8 cellular contexts compared by ENCODE assay signal in the genomic region with DNA sequence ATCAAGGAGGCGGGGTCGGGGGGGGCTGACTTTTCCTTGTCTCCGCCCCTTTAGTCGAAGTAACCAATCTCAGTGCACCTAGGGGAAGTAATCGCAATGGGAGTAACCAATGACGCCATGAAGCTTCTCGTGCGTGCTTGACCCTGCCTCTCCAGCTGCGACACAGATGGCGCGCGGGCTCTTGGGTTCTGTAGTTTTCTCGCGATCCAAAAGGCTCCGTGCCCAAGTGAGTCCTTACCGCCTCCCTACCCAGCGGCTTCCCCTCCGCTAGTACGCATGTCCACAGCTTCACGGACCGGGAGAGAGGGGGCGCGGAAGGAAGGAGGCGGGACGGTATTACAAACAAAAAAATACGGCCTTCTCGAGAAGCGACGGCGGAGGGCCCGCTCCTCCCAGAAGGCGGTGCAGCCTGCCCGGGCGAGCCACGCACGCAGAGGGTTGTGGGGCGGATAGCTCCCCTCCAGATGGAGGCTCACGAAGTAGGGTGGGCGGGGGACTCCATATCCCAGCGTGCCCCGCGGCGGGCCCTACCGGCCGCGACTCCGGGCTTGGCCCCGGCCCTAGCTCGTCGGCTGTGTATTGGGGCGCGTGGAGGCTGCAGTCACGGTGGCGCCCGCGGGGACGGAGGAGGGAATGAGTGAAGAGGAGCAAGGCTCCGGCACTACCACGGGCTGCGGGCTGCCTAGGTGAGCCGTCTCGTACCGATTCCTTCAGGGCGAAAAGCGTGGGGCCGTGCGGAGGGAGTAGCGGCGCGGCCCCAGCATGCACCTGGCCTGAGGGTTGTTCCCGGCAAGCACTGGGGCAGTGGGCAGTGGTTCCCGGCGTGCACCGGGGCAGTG. TPM values are rescaled to one million over a fixed set of nuclear protein-coding genes. Genes with fewer than 3 reads are reported as not detected.
DNase-seq lines count a peak whose midpoint lies in the region; ATAC-seq and TF ChIP-seq lines count a peak whose summit lies in the region.

A gene with protein sequence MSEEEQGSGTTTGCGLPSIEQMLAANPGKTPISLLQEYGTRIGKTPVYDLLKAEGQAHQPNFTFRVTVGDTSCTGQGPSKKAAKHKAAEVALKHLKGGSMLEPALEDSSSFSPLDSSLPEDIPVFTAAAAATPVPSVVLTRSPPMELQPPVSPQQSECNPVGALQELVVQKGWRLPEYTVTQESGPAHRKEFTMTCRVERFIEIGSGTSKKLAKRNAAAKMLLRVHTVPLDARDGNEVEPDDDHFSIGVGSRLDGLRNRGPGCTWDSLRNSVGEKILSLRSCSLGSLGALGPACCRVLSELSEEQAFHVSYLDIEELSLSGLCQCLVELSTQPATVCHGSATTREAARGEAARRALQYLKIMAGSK (plus strand): TSS at position 508 of the 839 bp plus-strand sequence. CDS start 126 bp downstream, at position 634.

- peak within 1 kb of the TSS; percentile 79 for H3K4me3 Mint-ChIP-seq in GM23338
- peak within 1 kb of the TSS; percentile 91 to 97 (median 96) for H3K4me3 Mint-ChIP-seq in naive B cell
- H3K4me3 Mint-ChIP-seq in stimulated activated memory B cell treated with anti-CD40 and anti-IgM and Interleukin-4, amounts not matched to agents 10 μg/mL and 1 μg/mL and 100 μg/mL, for 72 hours = peak within 1 kb of the TSS; percentile 87

- H3K27ac ChIP-seq in DOHH2 (ENCODE audit: low read depth, low read length) = peak within 1 kb of the TSS; percentile 82
- peak within 1 kb of the TSS; percentile 86 for H3K27ac ChIP-seq in GM23338 (ENCODE audit: low read depth)

- H3K27me3 Mint-ChIP-seq in GM23338 (ENCODE audit: insufficient read depth, low read depth, poor library complexity) (peaks cover 22% of the 10 kb centered on the region), naive B cell (no peaks in the 10 kb centered on the region)
- no peaks in the 10 kb centered on the region for H3K27me3 Mint-ChIP-seq in stimulated activated memory B cell treated with anti-CD40 and anti-IgM and Interleukin-4, amounts not matched to agents 10 μg/mL and 1 μg/mL and 100 μg/mL, for 72 hours

- H3K27ac Mint-ChIP-seq in GM23338 (peak within 1 kb of the TSS; percentile 97), naive B cell (peak within 1 kb of the TSS; percentile 94 to 100 (median 99))
- H3K27ac Mint-ChIP-seq in stimulated activated memory B cell treated with anti-CD40 and anti-IgM and Interleukin-4, amounts not matched to agents 10 μg/mL and 1 μg/mL and 100 μg/mL, for 72 hours = peak within 1 kb of the TSS; percentile 98

- H3K36me3 ChIP-seq in DOHH2 (ENCODE audit: control insufficient read depth, low read length) (peaks cover 18% of the 10 kb centered on the region; the same call in 1 of the 2 replicates), GM23338 (ENCODE audit: insufficient read depth) (no peaks in the 10 kb centered on the region; the same call in 1 of the 2 replicates)

- peaks cover 42% of the 10 kb centered on the region for H3K4me1 Mint-ChIP-seq in GM23338
- H3K4me1 Mint-ChIP-seq in naive B cell = peaks cover 34 to 40% (median 39%) of the 10 kb centered on the region in 3 donors
- H3K4me1 Mint-ChIP-seq in stimulated activated memory B cell treated with anti-CD40 and anti-IgM and Interleukin-4, amounts not matched to agents 10 μg/mL and 1 μg/mL and 100 μg/mL, for 72 hours = peaks cover 42% of the 10 kb centered on the region

- H3K9me3 Mint-ChIP-seq in GM23338 = peaks cover 3% of the 10 kb centered on the region
- H3K9me3 Mint-ChIP-seq in naive B cell = no peaks in the 10 kb centered on the region
- H3K9me3 Mint-ChIP-seq in stimulated activated memory B cell treated with anti-CD40 and anti-IgM and Interleukin-4, amounts not matched to agents 10 μg/mL and 1 μg/mL and 100 μg/mL, for 72 hours = no peaks in the 10 kb centered on the region

- H3K4me2 ChIP-seq in DOHH2 (ENCODE audit: low read length) = peak within 1 kb of the TSS; percentile 96
- peak within 1 kb of the TSS; percentile 84 for H3K4me2 ChIP-seq in GM23338

- H3K27me3 ChIP-seq in DOHH2 (ENCODE audit: control insufficient read depth, low read length) (no peaks in the 10 kb centered on the region), GM23338 (ENCODE audit: insufficient read depth) (no peaks in the 10 kb centered on the region)

- H4K20me1 ChIP-seq in DOHH2 (ENCODE audit: control insufficient read depth, insufficient read depth, low read depth, low read length) = no peaks in the 10 kb centered on the region
- H4K20me1 ChIP-seq in GM23338 (replicated peaks; ENCODE audit: insufficient read depth) = no peaks in the 10 kb centered on the region

- peak; percentile 71 for ATAC-seq in GM23338
- ATAC-seq in naive B cell (ENCODE audit: low read depth in 2 of 2) = peak; percentile 80 to 81
- ATAC-seq in stimulated activated memory B cell treated with anti-CD40 and anti-IgM and Interleukin-4, amounts not matched to agents 10 μg/mL and 1 μg/mL and 100 μg/mL, for 72 hours = peak; percentile 93

- H3K79me2 ChIP-seq in DOHH2 (ENCODE audit: control insufficient read depth, low read length) = peaks cover 32% of the 10 kb centered on the region
- peaks cover 29% of the 10 kb centered on the region for H3K79me2 ChIP-seq in GM23338 (replicated peaks; ENCODE audit: insufficient read depth)

- H3K4me3 ChIP-seq in DOHH2 (ENCODE audit: low read length) = peak within 1 kb of the TSS; percentile 93
- H3K4me3 ChIP-seq in GM23338 = peak within 1 kb of the TSS; percentile 68

- H3K4me1 ChIP-seq in DOHH2 (ENCODE audit: control insufficient read depth, low read length) (peaks cover 48% of the 10 kb centered on the region), GM23338 (ENCODE audit: insufficient read depth) (peaks cover 25% of the 10 kb centered on the region)

- H3K36me3 Mint-ChIP-seq in GM23338 (ENCODE audit: low read depth) = peaks cover 27% of the 10 kb centered on the region
- peaks cover 0 to 7% of the 10 kb centered on the region in 2 donors for H3K36me3 Mint-ChIP-seq in naive B cell
- peaks cover 18% of the 10 kb centered on the region for H3K36me3 Mint-ChIP-seq in stimulated activated memory B cell treated with anti-CD40 and anti-IgM and Interleukin-4, amounts not matched to agents 10 μg/mL and 1 μg/mL and 100 μg/mL, for 72 hours

- peak within 1 kb of the TSS; percentile 88; the same call in 1 of the 2 replicates for H2AFZ ChIP-seq in GM23338

- TF ChIP-seq CTCF in DOHH2 (IDR thresholded peaks at IDR 0.05; ENCODE audit: low read depth, low read length, poor library complexity, severe bottlenecking) (no peak), GM23338 (conservative IDR thresholded peaks at IDR 0.05; ENCODE audit: low read depth in 2 of 2) (no peak)

- H3K9me3 ChIP-seq in DOHH2 (ENCODE audit: control insufficient read depth, insufficient read depth, low read length) = no peaks in the 10 kb centered on the region

- H3K9me2 ChIP-seq in DOHH2 (replicated peaks; ENCODE audit: control insufficient read depth, low read length) (no peaks in the 10 kb centered on the region), GM23338 (ENCODE audit: insufficient read depth) (no peaks in the 10 kb centered on the region)

- H3F3A ChIP-seq in DOHH2 (ENCODE audit: control insufficient read depth, insufficient read depth) = peaks cover 7% of the 10 kb centered on the region
- H3F3A ChIP-seq in GM23338 (replicated peaks; ENCODE audit: low read depth) = peaks cover 7% of the 10 kb centered on the region

- DNase-seq in GM23338 (ENCODE audit: low spot score) = peak; percentile 100
- peak; percentile 100 for DNase-seq in LHCN-M2 (ENCODE audit: low read depth)
- DNase-seq in RPMI8226 = peak; percentile 98
- DNase-seq in activated T-helper 1 cell treated with anti-CD3 and anti-CD28 coated beads, Interleukin-2, amount 50 U/mL, for 16 hours (ENCODE audit: low read depth in 1 of 2, low spot score in 1 of 2) = peak; percentile 87 to 96
- DNase-seq in fibroblast of gingiva (ENCODE audit: low read depth) = peak; percentile 100
- DNase-seq in naive B cell = peak; percentile 99

TF ChIP-seq in GM23338, 12 proteins besides CTCF, POLR2A, EP300 and RAD21:
- peak; percentile 76 for TF ChIP-seq POLR2AphosphoS5 (IDR thresholded peaks at IDR 0.05; ENCODE audit: low read depth)
- TF ChIP-seq CREB1 (CRISPR knock-in tag; IDR thresholded peaks at IDR 0.05; ENCODE audit: low read depth) = peak; percentile 93
- TF ChIP-seq, protein P1, sequence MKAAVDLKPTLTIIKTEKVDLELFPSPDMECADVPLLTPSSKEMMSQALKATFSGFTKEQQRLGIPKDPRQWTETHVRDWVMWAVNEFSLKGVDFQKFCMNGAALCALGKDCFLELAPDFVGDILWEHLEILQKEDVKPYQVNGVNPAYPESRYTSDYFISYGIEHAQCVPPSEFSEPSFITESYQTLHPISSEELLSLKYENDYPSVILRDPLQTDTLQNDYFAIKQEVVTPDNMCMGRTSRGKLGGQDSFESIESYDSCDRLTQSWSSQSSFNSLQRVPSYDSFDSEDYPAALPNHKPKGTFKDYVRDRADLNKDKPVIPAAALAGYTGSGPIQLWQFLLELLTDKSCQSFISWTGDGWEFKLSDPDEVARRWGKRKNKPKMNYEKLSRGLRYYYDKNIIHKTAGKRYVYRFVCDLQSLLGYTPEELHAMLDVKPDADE (IDR thresholded peaks at IDR 0.05) = peak; percentile 71
- TF ChIP-seq STAT1 (IDR thresholded peaks at IDR 0.05; ENCODE audit: unreplicated experiment) = no peak
- no peak for TF ChIP-seq NANOG (IDR thresholded peaks at IDR 0.05; ENCODE audit: borderline replicate concordance)

RNA-seq across cellular contexts. Expression of the gene that starts here (rescaled TPM):
- 55.7 and 83.4 TPM in 2 replicates for total RNA-seq in GM23338 (2014; rRNA removed; shearing (Covaris generic))
- polyA plus RNA-seq in GM23338 (2016; fragmentation: Nextera tagmentation; extraction: Ambion mirVana) (52.1 and 57.0 TPM in 2 replicates), naive B cell (ENCODE audit: low read depth in 6 of 6) (10 to 100 TPM; 14.8 to 29.0 (median 18.5) TPM)
- 49.6 and 53.3 TPM in 2 replicates for total RNA-seq in LHCN-M2 (2014; rRNA removed)
- 33.2 TPM for polyA plus RNA-seq in LHCN-M2 (2012)

Comparison
In these comparisons a context has a peak if more than half of its experiments do, and no peak if none do; other contexts are left out.
1. Peak in every context shown above with its lines: DNase-seq, ATAC-seq, H3K4me3 ChIP-seq and H3K27ac ChIP-seq.